ENCODE assay signal across 1 cellular context in the genomic region with DNA sequence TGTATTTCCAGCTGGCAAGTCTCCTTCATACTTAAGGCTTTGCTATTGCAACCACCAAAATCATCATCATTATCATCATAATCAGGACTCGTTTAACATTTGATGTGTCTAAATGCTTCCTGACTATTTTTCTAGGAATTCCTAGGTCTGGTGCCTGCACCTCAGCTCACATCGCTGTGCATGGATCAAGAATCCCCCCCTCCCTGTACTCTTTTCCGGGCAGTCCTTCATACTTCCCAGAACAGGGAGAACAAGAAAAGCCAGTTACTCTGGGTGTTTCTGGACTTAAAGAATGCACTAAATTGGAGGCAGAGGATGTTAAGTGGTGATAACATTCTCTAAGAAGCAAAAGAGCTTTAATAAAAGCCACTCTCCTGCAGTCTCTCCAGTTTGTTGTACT.
TF ChIP-seq lines count a peak whose summit lies in the region.

No MANE protein-coding gene starts in this region.

TF ChIP-seq in endothelial cell of umbilical vein, 7 proteins besides CTCF, POLR2A, EP300 and RAD21:
- no peak for TF ChIP-seq GATA2 (IDR thresholded peaks at IDR 0.05; ENCODE audit: insufficient read depth, insufficient read length, low read depth, low read length)
- TF ChIP-seq FOS (IDR thresholded peaks at IDR 0.05; ENCODE audit: borderline replicate concordance, insufficient read depth, low read length), result no peak
- no peak for TF ChIP-seq EZH2 (IDR thresholded peaks at IDR 0.05; ENCODE audit: borderline replicate concordance, low read depth, low read length, severe bottlenecking)
- TF ChIP-seq MYC (IDR thresholded peaks at IDR 0.05; ENCODE audit: low read depth, low read length), result no peak
- TF ChIP-seq, protein P1, sequence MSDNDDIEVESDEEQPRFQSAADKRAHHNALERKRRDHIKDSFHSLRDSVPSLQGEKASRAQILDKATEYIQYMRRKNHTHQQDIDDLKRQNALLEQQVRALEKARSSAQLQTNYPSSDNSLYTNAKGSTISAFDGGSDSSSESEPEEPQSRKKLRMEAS (IDR thresholded peaks at IDR 0.05; ENCODE audit: insufficient read depth, insufficient read length), result no peak
- TF ChIP-seq POLR2AphosphoS5 (IDR thresholded peaks at IDR 0.05; ENCODE audit: insufficient read depth, low read depth, low read length), result no peak
- no peak for TF ChIP-seq JUN (IDR thresholded peaks at IDR 0.05; ENCODE audit: borderline replicate concordance, insufficient read depth, insufficient read length, low read depth)
